Comparison of ENCODE assay signal across 23 cellular contexts in the genomic region with DNA sequence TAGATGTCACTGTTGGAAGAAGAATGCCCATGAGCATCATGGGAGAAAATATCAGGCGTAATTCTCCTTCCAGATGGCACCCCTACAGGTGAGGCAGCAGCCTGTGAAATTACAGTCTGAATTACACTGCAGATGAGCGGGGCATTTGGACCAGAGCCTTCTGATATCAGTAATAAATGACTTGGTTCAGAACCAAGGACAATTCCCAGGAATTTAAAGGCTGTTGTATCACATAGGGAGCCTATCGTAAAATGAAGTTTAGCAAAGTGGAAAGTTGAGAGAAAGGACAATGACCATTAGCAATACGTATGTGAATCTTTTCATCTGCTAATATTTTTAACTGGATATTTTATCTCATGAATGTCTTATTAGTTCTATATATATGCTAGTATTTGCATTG.
"Had no signal": no experiment of that assay in that cellular context is flagged by ENCODE, and none has a peak within 500 bp of the region (broad histone marks: within the 10 kb centered on the region; RNA-seq: fewer than 3 reads in every experiment).

No MANE protein-coding gene starts in this region.

- H3K9me3 ChIP-seq: esophagus muscularis mucosa, gastrocnemius medialis, heart right ventricle, left ventricle myocardium inferior, lower lobe of right lung, pancreas had no signal

- H3K36me3 ChIP-seq: gastrocnemius medialis, lower lobe of right lung, pancreas had no signal

- H3K27ac Mint-ChIP-seq: immature natural killer cell, memory B cell, naive B cell, nephron, progenitor cell of endocrine pancreas had no signal

- H3K4me1 ChIP-seq: esophagus muscularis mucosa, gastrocnemius medialis, left ventricle myocardium inferior, lower lobe of right lung had no signal

- H3K27me3 ChIP-seq: dorsolateral prefrontal cortex, esophagus muscularis mucosa, gastrocnemius medialis, heart right ventricle, pancreas had no signal

- H3K4me3 ChIP-seq: dorsolateral prefrontal cortex, esophagus muscularis mucosa, gastrocnemius medialis, heart right ventricle, left ventricle myocardium inferior, lower lobe of right lung, pancreas had no signal

- H3K4me3 Mint-ChIP-seq: immature natural killer cell, memory B cell, naive B cell, nephron had no signal

- H3K27me3 Mint-ChIP-seq: memory B cell, naive B cell, progenitor cell of endocrine pancreas had no signal

- DNase-seq: cortex of kidney; dorsolateral prefrontal cortex; effector memory CD4-positive, alpha-beta T cell; gastrocnemius medialis; heart right ventricle; hypothalamus; immature natural killer cell; left ventricle myocardium inferior; lower lobe of right lung; midbrain; naive B cell; occipital lobe; pancreas; right cardiac atrium; small intestine; stimulated activated CD4-positive, alpha-beta T cell treated with anti-CD3 and anti-CD28 coated beads, Interleukin-2, amount 100 ng/mL, for 48 hours; stimulated activated naive CD4-positive, alpha-beta T cell treated with Interleukin-2 at 50 U/mL for 16 hours; trophoblast cell had no signal

- H3K27ac ChIP-seq: dorsolateral prefrontal cortex, epithelial cell of prostate, esophagus muscularis mucosa, gastrocnemius medialis, heart right ventricle, left ventricle myocardium inferior, lower lobe of right lung, pancreas had no signal

- H3K9me3 Mint-ChIP-seq: immature natural killer cell, memory B cell, naive B cell, nephron had no signal

- H3K4me1 Mint-ChIP-seq: memory B cell, nephron had no signal
